In genomic region chr18:3710712-3711269, GRCh38 we compare ENCODE assay signal across 8 cellular contexts.
A peak's percentile ranks its signal among the peaks of the same experiment; 100 is the strongest.
DNase-seq lines count a peak whose midpoint lies in the region; ATAC-seq lines count a peak whose summit lies in the region.

No MANE protein-coding gene starts in this region.

- peak overlapping the region; percentile 81 for H3K27ac Mint-ChIP-seq in dendritic cell treated with granulocyte-macrophage colony-stimulating factor and Interleukin-4, amounts not matched to agents 40 ng/mL and 50 ng/mL, for 4 days
- H3K27ac Mint-ChIP-seq in natural killer cell treated with Interleukin-12 subunit alpha and Interleukin-12 subunit beta and Interleukin-15 and Interleukin-18, amount 100 ng/mL, for 72 hours = no peak overlapping the region
- no peak overlapping the region for H3K27ac Mint-ChIP-seq in stimulated activated naive CD8-positive, alpha-beta T cell treated with anti-CD3 and anti-CD28 coated beads, Interleukin-15, amount 100 ng/mL, for 72 hours

- H3K36me3 ChIP-seq in muscle layer of duodenum (ENCODE audit: control insufficient read depth in 1 of 2, insufficient read depth in 2 of 2, low read length in 2 of 2) = no peaks in the 10 kb centered on the region

- H3K36me3 Mint-ChIP-seq in dendritic cell treated with granulocyte-macrophage colony-stimulating factor and Interleukin-4, amounts not matched to agents 40 ng/mL and 50 ng/mL, for 4 days (ENCODE audit: low read depth) = no peaks in the 10 kb centered on the region
- H3K36me3 Mint-ChIP-seq in natural killer cell treated with Interleukin-12 subunit alpha and Interleukin-12 subunit beta and Interleukin-15 and Interleukin-18, amount 100 ng/mL, for 72 hours = no peaks in the 10 kb centered on the region

- H3K27ac ChIP-seq in muscle layer of duodenum (ENCODE audit: low read length) = peak overlapping the region; percentile 44

- H3K9me3 ChIP-seq in muscle layer of duodenum (ENCODE audit: control insufficient read depth in 1 of 2, low read length in 2 of 2) = no peaks in the 10 kb centered on the region

- no peaks in the 10 kb centered on the region for H3K9me3 Mint-ChIP-seq in dendritic cell treated with granulocyte-macrophage colony-stimulating factor and Interleukin-4, amounts not matched to agents 40 ng/mL and 50 ng/mL, for 4 days
- no peaks in the 10 kb centered on the region for H3K9me3 Mint-ChIP-seq in natural killer cell treated with Interleukin-12 subunit alpha and Interleukin-12 subunit beta and Interleukin-15 and Interleukin-18, amount 100 ng/mL, for 72 hours
- H3K9me3 Mint-ChIP-seq in stimulated activated naive CD8-positive, alpha-beta T cell treated with anti-CD3 and anti-CD28 coated beads, Interleukin-15, amount 100 ng/mL, for 72 hours = no peaks in the 10 kb centered on the region

- peak overlapping the region; percentile 22 for H3K4me3 Mint-ChIP-seq in dendritic cell treated with granulocyte-macrophage colony-stimulating factor and Interleukin-4, amounts not matched to agents 40 ng/mL and 50 ng/mL, for 4 days
- H3K4me3 Mint-ChIP-seq in natural killer cell treated with Interleukin-12 subunit alpha and Interleukin-12 subunit beta and Interleukin-15 and Interleukin-18, amount 100 ng/mL, for 72 hours = no peak overlapping the region
- H3K4me3 Mint-ChIP-seq in stimulated activated naive CD8-positive, alpha-beta T cell treated with anti-CD3 and anti-CD28 coated beads, Interleukin-15, amount 100 ng/mL, for 72 hours = no peak overlapping the region

- DNase-seq in COLO668 (lab: John Stamatoyannopoulos, UW; ENCODE audit: unreplicated experiment) = peak; percentile 38
- DNase-seq in NCI-H2196 treated with DMSO at 0.1 percent for 48 hours (lab: John Stamatoyannopoulos, UW; ENCODE audit: unreplicated experiment) = peak; percentile 97
- no peak for DNase-seq in natural killer cell treated with Interleukin-12 subunit alpha and Interleukin-12 subunit beta and Interleukin-15 and Interleukin-18, amount 100 ng/mL, for 72 hours (ENCODE audit: low spot score)
- DNase-seq in stimulated activated naive CD8-positive, alpha-beta T cell treated with anti-CD3 and anti-CD28 coated beads, Interleukin-15, amount 100 ng/mL, for 72 hours = no peak
- DNase-seq in DMS153 (lab: John Stamatoyannopoulos, UW) = no peak
- no peak for DNase-seq in RKO (ENCODE audit: low spot score)

- H3K4me1 ChIP-seq in muscle layer of duodenum (ENCODE audit: control insufficient read depth in 1 of 2, insufficient read depth in 2 of 2, low read length in 2 of 2) = no peaks in the 10 kb centered on the region

- peaks cover 60% of the 10 kb centered on the region for H3K4me1 Mint-ChIP-seq in dendritic cell treated with granulocyte-macrophage colony-stimulating factor and Interleukin-4, amounts not matched to agents 40 ng/mL and 50 ng/mL, for 4 days (ENCODE audit: low read depth)
- no peaks in the 10 kb centered on the region for H3K4me1 Mint-ChIP-seq in natural killer cell treated with Interleukin-12 subunit alpha and Interleukin-12 subunit beta and Interleukin-15 and Interleukin-18, amount 100 ng/mL, for 72 hours (ENCODE audit: low read depth in 2 of 2)
- H3K4me1 Mint-ChIP-seq in stimulated activated naive CD8-positive, alpha-beta T cell treated with anti-CD3 and anti-CD28 coated beads, Interleukin-15, amount 100 ng/mL, for 72 hours = peaks cover 10% of the 10 kb centered on the region

- intact Hi-C loops in dendritic cell treated with granulocyte-macrophage colony-stimulating factor and Interleukin-4, amounts not matched to agents 40 ng/mL and 50 ng/mL, for 4 days (cut with micrococcal nuclease) = loop anchor here (2.0 to 5.0 kb wide), 2 partner anchors 14 to 37 kb away; no protein-coding TSS in a partner anchor

- H3K4me3 ChIP-seq in muscle layer of duodenum (ENCODE audit: low read depth in 1 of 2, low read length in 2 of 2) = no peak overlapping the region

- no peaks in the 10 kb centered on the region for H3K27me3 Mint-ChIP-seq in dendritic cell treated with granulocyte-macrophage colony-stimulating factor and Interleukin-4, amounts not matched to agents 40 ng/mL and 50 ng/mL, for 4 days
- H3K27me3 Mint-ChIP-seq in natural killer cell treated with Interleukin-12 subunit alpha and Interleukin-12 subunit beta and Interleukin-15 and Interleukin-18, amount 100 ng/mL, for 72 hours = peaks cover 10 to 36% of the 10 kb centered on the region in 2 donors
- peaks cover 17% of the 10 kb centered on the region for H3K27me3 Mint-ChIP-seq in stimulated activated naive CD8-positive, alpha-beta T cell treated with anti-CD3 and anti-CD28 coated beads, Interleukin-15, amount 100 ng/mL, for 72 hours

- no peaks in the 10 kb centered on the region for H3K27me3 ChIP-seq in muscle layer of duodenum (ENCODE audit: low read depth, low read length)

- no peak for ATAC-seq in natural killer cell treated with Interleukin-12 subunit alpha and Interleukin-12 subunit beta and Interleukin-15 and Interleukin-18, amount 100 ng/mL, for 72 hours
- ATAC-seq in stimulated activated naive CD8-positive, alpha-beta T cell treated with anti-CD3 and anti-CD28 coated beads, Interleukin-15, amount 100 ng/mL, for 72 hours = no peak

Comparison
In these comparisons a context has a peak if more than half of its experiments do, and no peak if none do; other contexts are left out.
1. DNase-seq: peak in COLO668 (single experiment) and NCI-H2196 treated with DMSO at 0.1 percent for 48 hours (single experiment); none in natural killer cell treated with Interleukin-12 subunit alpha and Interleukin-12 subunit beta and Interleukin-15 and Interleukin-18, amount 100 ng/mL, for 72 hours (single experiment), stimulated activated naive CD8-positive, alpha-beta T cell treated with anti-CD3 and anti-CD28 coated beads, Interleukin-15, amount 100 ng/mL, for 72 hours (0 of 2), DMS153 (single experiment) and RKO (single experiment).